Comparison of ENCODE assay signal across 23 cellular contexts in genomic region chr10:1591045-1591444, GRCh38.
DNase-seq lines count a peak whose midpoint lies in the region; FAIRE-seq and TF ChIP-seq lines count a peak whose summit lies in the region.
"Had no signal": no experiment of that assay in that cellular context is flagged by ENCODE, and none has a peak within 500 bp of the region (broad histone marks: within the 10 kb centered on the region; RNA-seq: fewer than 3 reads in every experiment).

No MANE protein-coding gene starts in this region.

- no peak for FAIRE-seq in kidney (lab: Jason Lieb, UNC)
- FAIRE-seq: A549, D721Med, G401.6, GM12878, GM12892, GM18507 had no signal

- no peak overlapping the region for H3K23ac ChIP-seq in H9 (ENCODE audit: insufficient read length, low read depth, low read length)

- no peak overlapping the region for H3T11ph ChIP-seq in H9 (ENCODE audit: low read length)

- H2BK20ac ChIP-seq in H9 (ENCODE audit: low read depth, low read length, poor library complexity, severe bottlenecking), result no peak overlapping the region

- no peak overlapping the region for H4K8ac ChIP-seq in H9 (replicated peaks; ENCODE audit: insufficient read length, low read depth, low read length)

- no CpG with 5 or more reads among the region's 12 CpGs for WGBS in H9 (ENCODE audit: extremely low coverage, insufficient read length, low lambda C conversion rate)
- WGBS in endodermal cell (ENCODE audit: insufficient coverage in 1 of 2, insufficient read length in 1 of 2), 2 experiments, result 79 to 97% methylated on average over 6 to 12 of the region's 12 CpGs

- H3K4ac ChIP-seq in H9 (ENCODE audit: low read depth, low read length), result no peak overlapping the region

- no peaks in the 10 kb centered on the region for H3K36me3 ChIP-seq in endodermal cell (ENCODE audit: control insufficient read depth, insufficient read depth, low read length)
- H3K36me3 ChIP-seq in kidney (ENCODE audit: control insufficient read depth in 1 of 2, insufficient read depth in 2 of 2, low read length in 2 of 2), result no peaks in the 10 kb centered on the region
- no peaks in the 10 kb centered on the region for H3K36me3 ChIP-seq in vagina

- H2BK5ac ChIP-seq in H9 (ENCODE audit: insufficient read length, low read length), result no peak overlapping the region

- H3K4me3 Mint-ChIP-seq in H9 (no peak overlapping the region), endodermal cell (no peak overlapping the region), endothelial cell (ENCODE audit: unreplicated experiment) (no peak overlapping the region)
- no peak overlapping the region for H3K4me3 Mint-ChIP-seq in activated naive CD8-positive, alpha-beta T cell treated with anti-CD3 and anti-CD28 coated beads for 36 hours
- H3K4me3 Mint-ChIP-seq: B cell; CD4-positive, alpha-beta T cell; CD8-positive, alpha-beta T cell had no signal

- H3K9me3 ChIP-seq in H9 (ENCODE audit: control insufficient read depth, low read depth, low read length), result no peaks in the 10 kb centered on the region
- H3K9me3 ChIP-seq in endodermal cell (ENCODE audit: control insufficient read depth, low read length), result no peaks in the 10 kb centered on the region
- H3K9me3 ChIP-seq in kidney (ENCODE audit: control insufficient read depth in 1 of 2, low read length in 2 of 2), result no peaks in the 10 kb centered on the region
- H3K9me3 ChIP-seq in vagina, result no peaks in the 10 kb centered on the region
- H3K9me3 ChIP-seq: A549 had no signal

- no peak for TF ChIP-seq CTCF in H9 (conservative IDR thresholded peaks at IDR 0.05)
- TF ChIP-seq CTCF in endodermal cell (conservative IDR thresholded peaks at IDR 0.05), result no peak
- TF ChIP-seq CTCF in kidney (IDR thresholded peaks at IDR 0.05; ENCODE audit: borderline replicate concordance, extremely low read depth, insufficient read depth), result no peak
- no peak for TF ChIP-seq CTCF in vagina (IDR thresholded peaks at IDR 0.05)
- no peak for TF ChIP-seq CTCF in endothelial cell (IDR thresholded peaks at IDR 0.05; ENCODE audit: unreplicated experiment)

- H2BK15ac ChIP-seq in H9 (ENCODE audit: low read depth, low read length), result no peak overlapping the region

- H3K27me3 ChIP-seq in H9 (ENCODE audit: insufficient read depth, low read length) (no peaks in the 10 kb centered on the region), endodermal cell (ENCODE audit: control insufficient read depth, insufficient read depth, low read length, poor library complexity, severe bottlenecking) (no peaks in the 10 kb centered on the region), vagina (no peaks in the 10 kb centered on the region)
- H3K27me3 ChIP-seq: BLaER1 treated with 17β-estradiol and CSF1 and Interleukin-3, amounts not matched to agents 10 nM and 100 nM had no signal

- no peak overlapping the region for H2AFZ ChIP-seq in H9 (ENCODE audit: low read length)

- H2BK12ac ChIP-seq in H9 (ENCODE audit: insufficient read length, low read depth, low read length), result no peak overlapping the region

- peaks cover 0 to 2% of the 10 kb centered on the region in 2 experiments; a peak in 1 of 4 replicates for H3K4me1 Mint-ChIP-seq in H9
- no peaks in the 10 kb centered on the region for H3K4me1 Mint-ChIP-seq in endodermal cell
- no peaks in the 10 kb centered on the region for H3K4me1 Mint-ChIP-seq in activated naive CD8-positive, alpha-beta T cell treated with anti-CD3 and anti-CD28 coated beads for 36 hours
- H3K4me1 Mint-ChIP-seq in endothelial cell (ENCODE audit: unreplicated experiment), result peaks cover 2% of the 10 kb centered on the region
- H3K4me1 Mint-ChIP-seq: B cell had no signal

- H3K27ac Mint-ChIP-seq in H9 (no peak overlapping the region), endodermal cell (no peak overlapping the region), endothelial cell (ENCODE audit: unreplicated experiment) (no peak overlapping the region)
- H3K27ac Mint-ChIP-seq in activated naive CD8-positive, alpha-beta T cell treated with anti-CD3 and anti-CD28 coated beads for 36 hours, result no peak overlapping the region
- H3K27ac Mint-ChIP-seq: B cell; CD4-positive, alpha-beta T cell; CD8-positive, alpha-beta T cell had no signal

- H3K4me2 ChIP-seq in H9 (ENCODE audit: insufficient read depth, insufficient read length, low read length), result no peak overlapping the region
- H3K4me2 ChIP-seq: A549; BLaER1 treated with 17β-estradiol and CSF1 and Interleukin-3, amounts not matched to agents 10 nM and 100 nM had no signal

- H3K4me3 ChIP-seq in endodermal cell (ENCODE audit: low read length) (no peak overlapping the region), kidney (ENCODE audit: low read length in 2 of 2) (no peak overlapping the region), vagina (no peak overlapping the region)
- H3K4me3 ChIP-seq: A549; BLaER1 treated with 17β-estradiol and CSF1 and Interleukin-3, amounts not matched to agents 10 nM and 100 nM; GM12878 had no signal

- no peak overlapping the region for H2AK5ac ChIP-seq in H9 (ENCODE audit: insufficient read length, low read length)

- H3K79me1 ChIP-seq in H9 (ENCODE audit: insufficient read depth, low read depth, low read length, poor library complexity, severe bottlenecking), result no peaks in the 10 kb centered on the region

- peak; percentile 19 for DNase-seq in H9
- DNase-seq in endodermal cell, result peak; percentile 20
- peak; percentile 26 for DNase-seq in kidney
- peak; percentile 38 for DNase-seq in posterior vena cava (ENCODE audit: low spot score)
- no peak for DNase-seq in vagina (ENCODE audit: extremely low spot score in 2 of 2)
- DNase-seq in activated naive CD8-positive, alpha-beta T cell treated with anti-CD3 and anti-CD28 coated beads for 36 hours, result no peak
- DNase-seq in endothelial cell (ENCODE audit: low spot score), result no peak
- DNase-seq: AML-193; Caco-2; Calu3; CD4-positive, alpha-beta T cell; CD8-positive, alpha-beta T cell; GF-D8 had no signal

- no peak overlapping the region for H3K56ac ChIP-seq in H9 (ENCODE audit: insufficient read length, low read depth, low read length)

- no peaks in the 10 kb centered on the region for H3K79me2 ChIP-seq in H9 (ENCODE audit: insufficient read depth, low read length)

- H3K4me1 ChIP-seq in H9 (ENCODE audit: insufficient read depth, low read length) (no peaks in the 10 kb centered on the region), endodermal cell (ENCODE audit: control insufficient read depth, insufficient read depth, low read length) (no peaks in the 10 kb centered on the region), kidney (ENCODE audit: control insufficient read depth in 1 of 2, insufficient read depth in 1 of 2, low read depth in 1 of 2, low read length in 2 of 2) (no peaks in the 10 kb centered on the region), vagina (no peaks in the 10 kb centered on the region)
- H3K4me1 ChIP-seq: A549; BLaER1 treated with 17β-estradiol and CSF1 and Interleukin-3, amounts not matched to agents 10 nM and 100 nM; Caco-2 had no signal

- H3K23me2 ChIP-seq in H9 (ENCODE audit: insufficient read length, low read depth, low read length, poor library complexity, severe bottlenecking), result no peaks in the 10 kb centered on the region

- H3K27ac ChIP-seq in H9 (ENCODE audit: insufficient read length, low read depth, low read length) (no peak overlapping the region), endodermal cell (ENCODE audit: low read depth, low read length) (no peak overlapping the region), kidney (ENCODE audit: low read depth in 2 of 2, low read length in 2 of 2) (no peak overlapping the region), vagina (no peak overlapping the region)
- H3K27ac ChIP-seq: 22Rv1; A549; BLaER1 treated with 17β-estradiol and CSF1 and Interleukin-3, amounts not matched to agents 10 nM and 100 nM; C4-2B had no signal

- peaks cover 12% of the 10 kb centered on the region for H3K27me3 Mint-ChIP-seq in H9 (ENCODE audit: low read depth)
- H3K27me3 Mint-ChIP-seq in endodermal cell (ENCODE audit: insufficient read depth), result no peaks in the 10 kb centered on the region
- peaks cover 8% of the 10 kb centered on the region for H3K27me3 Mint-ChIP-seq in activated naive CD8-positive, alpha-beta T cell treated with anti-CD3 and anti-CD28 coated beads for 36 hours
- H3K27me3 Mint-ChIP-seq in endothelial cell (ENCODE audit: unreplicated experiment), result peaks cover 5% of the 10 kb centered on the region
- H3K27me3 Mint-ChIP-seq: CD4-positive, alpha-beta T cell had no signal

- TF ChIP-seq POLR2A in vagina (IDR thresholded peaks at IDR 0.05), result no peak

- no peak overlapping the region for H4K5ac ChIP-seq in H9 (ENCODE audit: insufficient read length, low read depth, low read length)

- no peaks in the 10 kb centered on the region for H4K20me1 ChIP-seq in H9 (ENCODE audit: control insufficient read depth, insufficient read depth, insufficient read length)
- H4K20me1 ChIP-seq: BLaER1 treated with 17β-estradiol and CSF1 and Interleukin-3, amounts not matched to agents 10 nM and 100 nM had no signal

- no peak overlapping the region for H3K14ac ChIP-seq in H9 (ENCODE audit: insufficient read depth, low read length)

- H3K9ac ChIP-seq in H9 (ENCODE audit: extremely low read depth, insufficient read length, low read length) (no peak overlapping the region), endodermal cell (ENCODE audit: extremely low read depth, low read length, poor library complexity, severe bottlenecking) (no peak overlapping the region), kidney (ENCODE audit: low read length in 2 of 2) (no peak overlapping the region)
- H3K9ac ChIP-seq: BLaER1 treated with 17β-estradiol and CSF1 and Interleukin-3, amounts not matched to agents 10 nM and 100 nM had no signal

- H2BK120ac ChIP-seq in H9 (ENCODE audit: low read depth, low read length, poor library complexity, severe bottlenecking), result no peak overlapping the region

- H3K9me3 Mint-ChIP-seq in H9 (peaks cover 7 to 9% of the 10 kb centered on the region in 2 experiments; a peak in 3 of 5 replicates), endodermal cell (peaks cover 13% of the 10 kb centered on the region), endothelial cell (ENCODE audit: unreplicated experiment) (no peaks in the 10 kb centered on the region)
- H3K9me3 Mint-ChIP-seq in activated naive CD8-positive, alpha-beta T cell treated with anti-CD3 and anti-CD28 coated beads for 36 hours, result peaks cover 5% of the 10 kb centered on the region
- H3K9me3 Mint-ChIP-seq: CD4-positive, alpha-beta T cell had no signal

- no peak overlapping the region for H3K18ac ChIP-seq in H9 (ENCODE audit: insufficient read length, low read depth, low read length)

- intact Hi-C loops in kidney (cut with DNase I) (no loop called here), posterior vena cava (cut with DNase I) (no loop called here), vagina (cut with DNase I) (no loop called here)

- H4K91ac ChIP-seq in H9 (ENCODE audit: insufficient read length, low read depth, low read length), result no peak overlapping the region

- H3K36me3 Mint-ChIP-seq in H9 (ENCODE audit: insufficient read depth in 1 of 3, low read depth in 3 of 3), result peaks cover 0 to 5% (median 0%) of the 10 kb centered on the region in 3 experiments; a peak in 5 of 7 replicates
- H3K36me3 Mint-ChIP-seq in endodermal cell (ENCODE audit: low read depth), result no peaks in the 10 kb centered on the region
- no peaks in the 10 kb centered on the region for H3K36me3 Mint-ChIP-seq in activated naive CD8-positive, alpha-beta T cell treated with anti-CD3 and anti-CD28 coated beads for 36 hours
- H3K36me3 Mint-ChIP-seq in endothelial cell (ENCODE audit: low read depth, unreplicated experiment), result peaks cover 4% of the 10 kb centered on the region
- H3K36me3 Mint-ChIP-seq: CD8-positive, alpha-beta T cell had no signal

Comparison
In these comparisons a context has a peak if more than half of its experiments do, and no peak if none do; other contexts are left out.
1. DNase-seq: peak in H9 (single experiment), endodermal cell (single experiment), kidney (single experiment) and posterior vena cava (single experiment); none in vagina (0 of 2), activated naive CD8-positive, alpha-beta T cell treated with anti-CD3 and anti-CD28 coated beads for 36 hours (single experiment) and endothelial cell (single experiment).